Comparison of ENCODE assay signal across 8 cellular contexts in genomic region chr7:28685291-28685659, GRCh38.
A peak's percentile ranks its signal among the peaks of the same experiment; 100 is the strongest.
DNase-seq lines count a peak whose midpoint lies in the region; ATAC-seq, FAIRE-seq and TF ChIP-seq lines count a peak whose summit lies in the region.

No MANE protein-coding gene starts in this region.

- peak; percentile 24 for ATAC-seq in HG02623 (IDR thresholded peaks at IDR 0.05; ENCODE audit: unreplicated experiment)

- FAIRE-seq in small intestine (lab: Jason Lieb, UNC): no peak

- CTCF ChIA-PET in AG04450 (lab: Charles Lee): interaction anchor here (0.6 to 1.0 kb wide), 4 partner anchors 15 to 536 kb away, joined by 3 to 5 read pairs (median 3); no protein-coding TSS in a partner anchor

- peak overlapping the region; percentile 96 for H3K27ac ChIP-seq in AG04450 (ENCODE audit: low read depth, low read length)
- peak overlapping the region; percentile 66 to 80 for H3K27ac ChIP-seq in ascending aorta
- peak overlapping the region; percentile 100 for H3K27ac ChIP-seq in mesodermal cell (ENCODE audit: low read depth, low read length, severe bottlenecking)
- peak overlapping the region in 1 of 2 donors; percentile 72 for H3K27ac ChIP-seq in small intestine (ENCODE audit: low read depth in 1 of 2, low read length in 1 of 2)

- 71 to 85% methylated on average over 6 to 7 of the region's 7 CpGs for WGBS in mesodermal cell (ENCODE audit: insufficient coverage in 2 of 2), 2 experiments
- 44 to 51% (median 51%) methylated on average over 7 of the region's 7 CpGs for WGBS in small intestine, 3 donors

- H3K27me3 ChIP-seq in AG04450 (ENCODE audit: control insufficient read depth, insufficient read depth, low read length) (no peaks in the 10 kb centered on the region), ascending aorta (no peaks in the 10 kb centered on the region), small intestine (ENCODE audit: control insufficient read depth in 2 of 2, insufficient read depth in 2 of 2, low read length in 2 of 2) (no peaks in the 10 kb centered on the region)

- H3K9me3 ChIP-seq in AG04450 (ENCODE audit: control insufficient read depth, insufficient read depth, low read length) (no peaks in the 10 kb centered on the region), ascending aorta (no peaks in the 10 kb centered on the region), mesodermal cell (ENCODE audit: control insufficient read depth, low read length) (no peaks in the 10 kb centered on the region), small intestine (ENCODE audit: control insufficient read depth, low read depth) (no peaks in the 10 kb centered on the region)

- H3K4me1 ChIP-seq in ascending aorta (peaks cover 4 to 14% of the 10 kb centered on the region in 2 donors), mesodermal cell (ENCODE audit: control insufficient read depth, insufficient read depth, low read length, poor library complexity, severe bottlenecking) (peaks cover 29% of the 10 kb centered on the region), small intestine (ENCODE audit: control insufficient read depth in 2 of 2, insufficient read depth in 1 of 2, low read depth in 1 of 2, low read length in 1 of 2) (peaks cover 0 to 3% of the 10 kb centered on the region in 2 donors)

- intact Hi-C loops in ascending aorta (cut with DNase I): loop anchor here (1.0 to 10.0 kb wide), 4 partner anchors 167 to 1600 kb away; partner anchors contain the start of genes HIBADH and ZNRF2

- H3K4me3 ChIP-seq in AG04450 (ENCODE audit: low read depth, low read length) (peak overlapping the region; percentile 34), ascending aorta (peak overlapping the region in 1 of 2 donors; percentile 66), mesodermal cell (ENCODE audit: extremely low read depth, insufficient read depth, low read length, poor library complexity, severe bottlenecking) (peak overlapping the region; percentile 61), small intestine (ENCODE audit: low read depth in 1 of 2, low read length in 2 of 2) (no peak overlapping the region)

- H3K36me3 ChIP-seq in ascending aorta: no peaks in the 10 kb centered on the region
- H3K36me3 ChIP-seq in mesodermal cell (ENCODE audit: control insufficient read depth, insufficient read depth, low read length): peaks cover 4% of the 10 kb centered on the region
- H3K36me3 ChIP-seq in small intestine (ENCODE audit: control insufficient read depth in 2 of 2, insufficient read depth in 2 of 2, low read length in 2 of 2): no peaks in the 10 kb centered on the region

- POLR2A ChIA-PET in AG04450 (lab: Yijun Ruan, JAX): interaction anchor here (0.6 to 1.1 kb wide), 8 partner anchors 10 to 295 kb away, joined by 3 to 9 read pairs (median 4); no protein-coding TSS in a partner anchor

- TF ChIP-seq CTCF in AG04450 (IDR thresholded peaks at IDR 0.05; ENCODE audit: low read depth, low read length): no peak
- TF ChIP-seq CTCF in ascending aorta (IDR thresholded peaks at IDR 0.05): no peak

- DNase-seq in AG04450 (ENCODE audit: low read depth, low spot score) (no peak), ascending aorta (ENCODE audit: low spot score in 2 of 2) (peak; percentile 16 to 72), NCI-H1436 (lab: John Stamatoyannopoulos, UW) (no peak), small intestine (no peak), NCI-H1436 treated with DMSO at 0.1 percent for 48 hours (lab: John Stamatoyannopoulos, UW) (no peak), AG08395 (ENCODE audit: low spot score) (no peak)

Comparison
In these comparisons a context has a peak if more than half of its experiments do, and no peak if none do; other contexts are left out.
1. DNase-seq: peak in ascending aorta (2 of 2); none in AG04450 (single experiment), NCI-H1436 (single experiment), small intestine (single experiment), NCI-H1436 treated with DMSO at 0.1 percent for 48 hours (single experiment) and AG08395 (single experiment).
2. H3K4me3 ChIP-seq: peak in AG04450 (single experiment) and mesodermal cell (single experiment); none in small intestine (0 of 2).